30 cellular contexts compared by ENCODE assay signal in the genomic region with DNA sequence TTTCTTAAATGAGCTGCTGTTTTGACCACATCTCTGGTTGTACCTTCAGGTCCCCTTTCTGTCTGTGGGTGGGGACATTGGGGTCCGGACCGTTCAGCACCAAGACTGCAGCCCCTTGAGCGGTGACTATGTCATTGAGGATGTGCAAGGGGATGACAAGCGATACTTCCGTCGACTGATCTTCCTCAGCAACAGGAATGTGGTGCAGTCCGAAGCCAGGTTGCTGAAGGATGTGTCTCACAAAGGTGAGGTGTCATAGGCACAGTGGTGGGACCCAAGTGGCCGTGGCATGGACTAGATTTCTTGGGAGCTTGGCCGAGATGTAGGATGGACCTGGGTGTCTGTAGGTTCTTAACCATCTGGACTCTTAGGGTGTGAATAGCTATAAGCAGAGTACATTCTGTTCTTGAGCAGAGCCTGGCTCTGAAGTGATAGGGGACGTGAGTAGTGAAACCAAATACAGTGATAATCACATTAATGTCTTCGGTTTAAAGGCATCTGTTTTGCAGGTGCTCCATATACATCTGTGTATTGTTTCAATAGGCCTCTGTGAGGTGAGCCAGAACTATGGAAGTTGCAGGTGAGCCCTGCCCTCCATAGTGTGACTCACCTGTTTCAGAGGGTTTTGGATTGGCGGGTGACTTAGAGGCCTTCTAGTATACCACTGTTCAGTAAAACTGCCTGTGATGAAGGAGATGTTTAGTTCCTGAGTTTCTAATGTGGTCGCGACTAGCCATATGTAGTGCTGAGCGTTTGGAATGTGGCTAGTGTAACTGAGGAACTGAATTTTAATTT. TPM values are rescaled to one million over a fixed set of nuclear protein-coding genes. Genes with fewer than 3 reads are reported as not detected.
DNase-seq lines count a peak whose midpoint lies in the region; FAIRE-seq and TF ChIP-seq lines count a peak whose summit lies in the region.
"Had no signal": no experiment of that assay in that cellular context is flagged by ENCODE, and none has a peak within 500 bp of the region (broad histone marks: within the 10 kb centered on the region; RNA-seq: fewer than 3 reads in every experiment).

No MANE protein-coding gene starts in this region.

- peaks cover 72% of the 10 kb centered on the region for H3K36me3 Mint-ChIP-seq in MCF 10A (ENCODE audit: insufficient read depth, unreplicated experiment)
- H3K36me3 Mint-ChIP-seq in astrocyte (ENCODE audit: low read depth, unreplicated experiment): peaks cover 21% of the 10 kb centered on the region

- H3K4me3 Mint-ChIP-seq in MCF 10A (ENCODE audit: unreplicated experiment) (no peak overlapping the region), astrocyte (ENCODE audit: unreplicated experiment) (no peak overlapping the region)
- H3K4me3 Mint-ChIP-seq: T-helper 2 cell treated with Interferon-gamma antibody and Interleukin-4, amounts not matched to agents 5 μg/mL and 100 μg/mL, for 36 hours had no signal

- no peak for TF ChIP-seq POLR2A in breast epithelium (IDR thresholded peaks at IDR 0.05)

- no peak overlapping the region for H3K4me2 ChIP-seq in astrocyte (ENCODE audit: low read length)
- H3K4me2 ChIP-seq: BLaER1 treated with 17β-estradiol and CSF1 and Interleukin-3, amounts not matched to agents 10 nM and 100 nM had no signal

- H3K4me1 ChIP-seq in breast epithelium: no peaks in the 10 kb centered on the region
- H3K4me1 ChIP-seq in astrocyte (ENCODE audit: insufficient read depth, low read length): peaks cover 5% of the 10 kb centered on the region

- H3K27ac Mint-ChIP-seq in MCF 10A (ENCODE audit: low read depth, unreplicated experiment): peak overlapping the region; percentile 67
- no peak overlapping the region for H3K27ac Mint-ChIP-seq in astrocyte (ENCODE audit: unreplicated experiment)
- H3K27ac Mint-ChIP-seq: T-helper 2 cell treated with Interferon-gamma antibody and Interleukin-4, amounts not matched to agents 5 μg/mL and 100 μg/mL, for 36 hours had no signal

- H3K9ac ChIP-seq in astrocyte (ENCODE audit: low read length): no peak overlapping the region
- H3K9ac ChIP-seq: BLaER1 treated with 17β-estradiol and CSF1 and Interleukin-3, amounts not matched to agents 10 nM and 100 nM; KMS-11 had no signal

- BruUV-seq in MCF 10A (replicated peaks; lab: Mats Ljungman, UMichigan): no TSS peak

- H3K27me3 ChIP-seq in breast epithelium: no peaks in the 10 kb centered on the region
- H3K27me3 ChIP-seq in astrocyte (ENCODE audit: insufficient read depth, low read length): no peaks in the 10 kb centered on the region
- H3K27me3 ChIP-seq: BLaER1 treated with 17β-estradiol and CSF1 and Interleukin-3, amounts not matched to agents 10 nM and 100 nM; left lung; transverse colon had no signal

- CTCF ChIA-PET in MCF 10A (lab: Yijun Ruan, JAX): interaction anchor here (0.5 to 30.8 kb wide), 6 partner anchors 13 to 194 kb away, joined by 3 to 1502 read pairs (median 5); no protein-coding TSS in a partner anchor

- H3K4me1 Mint-ChIP-seq in MCF 10A (ENCODE audit: insufficient read depth, unreplicated experiment) (peaks cover 45% of the 10 kb centered on the region), astrocyte (ENCODE audit: low read depth, unreplicated experiment) (peaks cover 7% of the 10 kb centered on the region)

- intact Hi-C loops in MCF 10A (cut with micrococcal nuclease): loop anchor here (10.0 kb wide), 1 partner anchor 567 kb away; no protein-coding TSS in a partner anchor
- intact Hi-C loops in breast epithelium (cut with DNase I; ENCODE audit: low total_unique reads): no loop called here

- H3K9me3 Mint-ChIP-seq in MCF 10A (ENCODE audit: unreplicated experiment) (no peaks in the 10 kb centered on the region), astrocyte (ENCODE audit: unreplicated experiment) (no peaks in the 10 kb centered on the region)
- H3K9me3 Mint-ChIP-seq: T-helper 2 cell treated with Interferon-gamma antibody and Interleukin-4, amounts not matched to agents 5 μg/mL and 100 μg/mL, for 36 hours had no signal

- H3K27me3 Mint-ChIP-seq in MCF 10A (ENCODE audit: insufficient read depth, unreplicated experiment) (no peaks in the 10 kb centered on the region), astrocyte (ENCODE audit: low read depth, unreplicated experiment) (no peaks in the 10 kb centered on the region)

- H2AFZ ChIP-seq in astrocyte (ENCODE audit: low read depth, low read length): no peak overlapping the region

- POLR2A ChIA-PET in MCF 10A (lab: Yijun Ruan, JAX): no interaction called here

- peaks cover 62% of the 10 kb centered on the region for H3K79me2 ChIP-seq in astrocyte (ENCODE audit: insufficient read depth, low read length)

- H3K9me3 ChIP-seq in breast epithelium: no peaks in the 10 kb centered on the region
- H3K9me3 ChIP-seq in astrocyte (ENCODE audit: insufficient read depth, low read depth, low read length): no peaks in the 10 kb centered on the region
- H3K9me3 ChIP-seq: BLaER1 treated with 17β-estradiol and CSF1 and Interleukin-3, amounts not matched to agents 10 nM and 100 nM; HAP-1; left lung; psoas muscle; transverse colon had no signal

- H3K27ac ChIP-seq in breast epithelium (no peak overlapping the region), astrocyte (ENCODE audit: low read depth, low read length) (peak overlapping the region; percentile 46)
- H3K27ac ChIP-seq: BLaER1 treated with 17β-estradiol and CSF1 and Interleukin-3, amounts not matched to agents 10 nM and 100 nM; KMS-11; left lung; psoas muscle; transverse colon had no signal

- no peak for TF ChIP-seq CTCF in MCF 10A (IDR thresholded peaks at IDR 0.05; ENCODE audit: unreplicated experiment)
- TF ChIP-seq CTCF in breast epithelium (IDR thresholded peaks at IDR 0.05): no peak
- no peak for TF ChIP-seq CTCF in astrocyte (IDR thresholded peaks at IDR 0.05; ENCODE audit: insufficient read depth, low read depth, low read length)

- no peak for FAIRE-seq in astrocyte (lab: Jason Lieb, UNC)
- FAIRE-seq: endothelial cell of umbilical vein, GM12891 had no signal

- no peak overlapping the region for H3K4me3 ChIP-seq in breast epithelium
- H3K4me3 ChIP-seq in astrocyte (ENCODE audit: insufficient read depth, low read depth, low read length): no peak overlapping the region
- H3K4me3 ChIP-seq: BLaER1 treated with 17β-estradiol and CSF1 and Interleukin-3, amounts not matched to agents 10 nM and 100 nM; HAP-1; left lung; psoas muscle; transverse colon had no signal

- H3K36me3 ChIP-seq in breast epithelium: peaks cover 22% of the 10 kb centered on the region
- H3K36me3 ChIP-seq in astrocyte (ENCODE audit: insufficient read depth, low read length): peaks cover 39% of the 10 kb centered on the region

- H4K20me1 ChIP-seq in astrocyte (ENCODE audit: insufficient read depth, low read length): peaks cover 8% of the 10 kb centered on the region

- DNase-seq in MCF 10A (ENCODE audit: unreplicated experiment): peak; percentile 24
- DNase-seq in breast epithelium (ENCODE audit: low spot score in 2 of 2): no peak
- DNase-seq in astrocyte (ENCODE audit: low read depth): no peak
- DNase-seq in kidney tubule cell (ENCODE audit: low spot score): peak; percentile 25
- DNase-seq in iPS-NIHi11 (ENCODE audit: low spot score): no peak
- no peak for DNase-seq in SHP77 (lab: John Stamatoyannopoulos, UW)
- no peak for DNase-seq in glomerular visceral epithelial cell (ENCODE audit: extremely low spot score)
- DNase-seq: activated CD4-positive, CD25-positive, alpha-beta regulatory T cell treated with anti-CD3 and anti-CD28 coated beads, Interleukin-2, amount 50 U/mL, for 72 hours; activated CD8-positive, alpha-beta memory T cell treated with anti-CD3 and anti-CD28 coated beads for 24 hours; activated naive CD4-positive, alpha-beta T cell; activated T-cell treated with anti-CD3 and anti-CD28 coated beads for 4 hours; amygdala; DMS153; left lung; mesendoderm; NCI-H1417; NCI-H2029 treated with DMSO at 0.1 percent for 48 hours; NCI-H2227 treated with DMSO at 0.1 percent for 48 hours; NCI-H69; psoas muscle; Right ventricle myocardium superior; stimulated activated CD4-positive, alpha-beta T cell treated with anti-CD3 and anti-CD28 coated beads, Interleukin-12 subunit alpha, Interleukin-12 subunit beta, amount 100 ng/mL, for 4 hours; stimulated activated CD4-positive, alpha-beta T cell treated with anti-CD3 and anti-CD28 coated beads, Interleukin-2, amount 100 ng/mL, for 48 hours; transverse colon had no signal

RNA-seq across cellular contexts. Expression of a gene that starts 6.4 kb away (rescaled TPM):
- 30.7 and 39.1 TPM in 2 replicates for total RNA-seq in MCF 10A (2022)
- total RNA-seq in breast epithelium: 10 to 100 TPM; 23.2 to 28.4 (median 27.5) TPM
- 25.1 and 26.6 TPM in 2 replicates for total RNA-seq in astrocyte

RNA-seq across cellular contexts. Expression of a gene that starts 46.0 kb away (rescaled TPM):
- total RNA-seq in MCF 10A (2022) (20.2 and 21.1 TPM in 2 replicates), breast epithelium (10 to 100 TPM; 10.5 to 16.3 (median 14.0) TPM), astrocyte (7.4 TPM in 2 replicates)

RNA-seq across cellular contexts. Expression of a gene that starts 53.4 kb away (rescaled TPM):
- total RNA-seq in MCF 10A (2022): 0.44 and 0.68 TPM in 2 replicates
- total RNA-seq in breast epithelium: 1 to 10 TPM; 5.1 to 7.5 (median 6.6) TPM
- 4.7 and 6.5 TPM in 2 replicates for total RNA-seq in astrocyte

Comparison
In these comparisons a context has a peak if more than half of its experiments do, and no peak if none do; other contexts are left out.
1. DNase-seq: peak in MCF 10A (single experiment) and kidney tubule cell (single experiment); none in breast epithelium (0 of 2), astrocyte (single experiment), iPS-NIHi11 (single experiment), SHP77 (0 of 2) and glomerular visceral epithelial cell (single experiment).